34 cellular contexts compared by ENCODE assay signal in genomic region chr5:169041180-169041579, GRCh38.
"Had no signal": no experiment of that assay in that cellular context is flagged by ENCODE, and none has a peak within 500 bp of the region (broad histone marks: within the 10 kb centered on the region; RNA-seq: fewer than 3 reads in every experiment).

No MANE protein-coding gene starts in this region.

- H3K27ac ChIP-seq: KMS-11 had no signal

- H3K36me3 ChIP-seq: MG63 had no signal

- H3K9ac ChIP-seq: KMS-11 had no signal

- H3K27me3 ChIP-seq: MG63 had no signal

- DNase-seq: Karpas-422, Kasumi-1, MG63, MM.1S, MV-4-11, NCI-H1048, NCI-H1092, NCI-H1092 treated with DMSO at 0.1 percent for 48 hours, NCI-H1105, NCI-H1105 treated with DMSO at 0.1 percent for 48 hours, NCI-H1417, NCI-H1417 treated with DMSO at 0.1 percent for 48 hours, NCI-H1436, NCI-H1436 treated with DMSO at 0.1 percent for 48 hours, NCI-H146, NCI-H1694, NCI-H1694 treated with DMSO at 0.1 percent for 48 hours, NCI-H187, NCI-H187 treated with DMSO at 0.1 percent for 48 hours, NCI-H1930, NCI-H2029, NCI-H2029 treated with DMSO at 0.1 percent for 48 hours, NCI-H2081, NCI-H2081 treated with DMSO at 0.1 percent for 48 hours, NCI-H2107, NCI-H2171, NCI-H2171 treated with DMSO at 0.1 percent for 48 hours, NCI-H2227 treated with DMSO at 0.1 percent for 48 hours, NCI-H226, NCI-H345, NCI-H446, NCI-H446 treated with DMSO at 0.1 percent for 48 hours, NCI-H510A had no signal

- H3K9me3 ChIP-seq: MG63 had no signal

- H3K4me2 ChIP-seq: KMS-11 had no signal

- H3K4me3 ChIP-seq: MG63 had no signal
